ENCODE assay signal across 1 cellular context in genomic region chr12:53325539-53326061, GRCh38.
TF ChIP-seq lines count a peak whose summit lies in the region.

No MANE protein-coding gene starts in this region.

TF ChIP-seq in SK-N-SH, 30 proteins besides CTCF, POLR2A, EP300 and RAD21 (continued from another document):
- no peak for TF ChIP-seq REST (IDR thresholded peaks at IDR 0.05; ENCODE audit: low read depth, low read length)
- TF ChIP-seq RFX5 (IDR thresholded peaks at IDR 0.05; ENCODE audit: low read length) = no peak
